In the genomic region with DNA sequence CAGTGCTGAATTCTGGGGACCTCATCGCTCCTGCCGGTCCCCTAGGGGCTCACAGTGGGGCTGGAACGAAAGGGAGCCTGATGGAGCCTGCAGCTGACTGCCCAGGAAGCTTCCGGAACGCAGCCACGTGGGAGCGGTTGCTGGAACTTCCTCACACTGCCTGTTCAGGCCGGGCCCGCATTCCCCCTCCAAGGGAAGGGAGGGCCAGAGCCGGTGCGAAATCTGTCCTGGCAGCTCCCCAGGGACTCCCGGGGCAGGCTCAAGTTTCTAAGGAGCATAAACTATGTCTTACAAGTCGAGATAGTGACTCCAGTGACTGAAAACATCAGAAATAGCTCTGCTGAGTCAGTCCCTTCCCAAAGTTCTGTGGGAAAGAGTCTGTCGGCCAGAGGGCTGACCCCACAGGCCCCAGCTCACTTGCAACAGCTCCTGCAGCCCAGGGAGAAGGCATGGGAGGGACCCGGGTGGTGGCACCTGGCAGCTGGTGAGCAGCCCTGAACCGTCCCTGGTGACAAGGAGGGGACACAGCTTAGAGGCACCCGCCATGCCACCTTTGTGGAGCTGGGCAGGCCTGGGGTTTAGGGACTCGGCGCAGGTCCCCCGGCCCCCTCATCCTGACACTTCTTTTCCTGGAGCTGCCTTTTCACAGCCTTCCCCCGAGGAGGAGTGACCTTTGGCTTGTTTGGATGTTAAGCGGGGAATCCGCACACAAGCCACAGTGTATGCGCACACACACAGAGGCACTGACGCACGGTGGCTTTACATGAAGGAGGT, we compare ENCODE assay signal across 1 cellular context.
TF ChIP-seq lines count a peak whose summit lies in the region.

No MANE protein-coding gene starts in this region.

TF ChIP-seq in HepG2, 621 proteins besides CTCF, POLR2A, EP300 and RAD21 (continued from another document and continues in another):
- TF ChIP-seq ZNF609 (CRISPR knock-in tag; IDR thresholded peaks at IDR 0.05; ENCODE audit: borderline replicate concordance) (peak; percentile 55; the same call in 1 of the 2 replicates), NCOR1 (IDR thresholded peaks at IDR 0.05; ENCODE audit: borderline replicate concordance, low read length) (peak; percentile 53; the same call in 1 of the 2 replicates), ZNF234 (CRISPR knock-in tag; conservative IDR thresholded peaks at IDR 0.05) (no peak), ZNF616 (CRISPR knock-in tag; IDR thresholded peaks at IDR 0.05; ENCODE audit: low read depth) (no peak), PRMT3 (CRISPR knock-in tag; IDR thresholded peaks at IDR 0.05; ENCODE audit: borderline replicate concordance, low read depth) (no peak), PATZ1 (CRISPR knock-in tag; IDR thresholded peaks at IDR 0.05) (peak; percentile 83), HOXA5 (CRISPR knock-in tag; IDR thresholded peaks at IDR 0.05) (no peak), ZNF276 (CRISPR knock-in tag; IDR thresholded peaks at IDR 0.05; ENCODE audit: low read depth) (no peak), HBP1 (CRISPR knock-in tag; IDR thresholded peaks at IDR 0.05; ENCODE audit: low read depth) (no peak), ZNF121 (CRISPR knock-in tag; IDR thresholded peaks at IDR 0.05) (peak; percentile 71; the same call in 1 of the 2 replicates), NR2F6 (IDR thresholded peaks at IDR 0.05) (peak; percentile 66), NR2F6 (CRISPR knock-in tag; IDR thresholded peaks at IDR 0.05) (peak; percentile 85), AGO2 (optimal IDR thresholded peaks at IDR 0.05; ENCODE audit: low read depth, low read length) (peak; percentile 26), ZIK1 (CRISPR knock-in tag; IDR thresholded peaks at IDR 0.05; ENCODE audit: borderline replicate concordance, low read depth) (no peak; the same call in 1 of the 2 replicates), BCL6 (CRISPR knock-in tag; IDR thresholded peaks at IDR 0.05) (peak; percentile 56), NCOA2 (CRISPR knock-in tag; IDR thresholded peaks at IDR 0.05) (peak; percentile 35; the same call in 1 of the 2 replicates), ZNF350 (CRISPR knock-in tag; IDR thresholded peaks at IDR 0.05; ENCODE audit: borderline replicate concordance, low read depth) (peak; percentile 42; the same call in 1 of the 2 replicates), MTF1 (CRISPR knock-in tag; IDR thresholded peaks at IDR 0.05) (no peak), ZNF263 (CRISPR knock-in tag; IDR thresholded peaks at IDR 0.05) (peak; percentile 77), PHF20 (CRISPR knock-in tag; IDR thresholded peaks at IDR 0.05) (no peak), ZNF343 (CRISPR knock-in tag; IDR thresholded peaks at IDR 0.05) (no peak), SP2 (CRISPR knock-in tag; IDR thresholded peaks at IDR 0.05) (no peak), PHF5A (CRISPR knock-in tag; IDR thresholded peaks at IDR 0.05; ENCODE audit: low read depth, unreplicated experiment) (no peak), HOXA7 (CRISPR knock-in tag; IDR thresholded peaks at IDR 0.05) (no peak), ZNF510 (CRISPR knock-in tag; IDR thresholded peaks at IDR 0.05; ENCODE audit: low read depth) (no peak)
- TF ChIP-seq, protein P1, sequence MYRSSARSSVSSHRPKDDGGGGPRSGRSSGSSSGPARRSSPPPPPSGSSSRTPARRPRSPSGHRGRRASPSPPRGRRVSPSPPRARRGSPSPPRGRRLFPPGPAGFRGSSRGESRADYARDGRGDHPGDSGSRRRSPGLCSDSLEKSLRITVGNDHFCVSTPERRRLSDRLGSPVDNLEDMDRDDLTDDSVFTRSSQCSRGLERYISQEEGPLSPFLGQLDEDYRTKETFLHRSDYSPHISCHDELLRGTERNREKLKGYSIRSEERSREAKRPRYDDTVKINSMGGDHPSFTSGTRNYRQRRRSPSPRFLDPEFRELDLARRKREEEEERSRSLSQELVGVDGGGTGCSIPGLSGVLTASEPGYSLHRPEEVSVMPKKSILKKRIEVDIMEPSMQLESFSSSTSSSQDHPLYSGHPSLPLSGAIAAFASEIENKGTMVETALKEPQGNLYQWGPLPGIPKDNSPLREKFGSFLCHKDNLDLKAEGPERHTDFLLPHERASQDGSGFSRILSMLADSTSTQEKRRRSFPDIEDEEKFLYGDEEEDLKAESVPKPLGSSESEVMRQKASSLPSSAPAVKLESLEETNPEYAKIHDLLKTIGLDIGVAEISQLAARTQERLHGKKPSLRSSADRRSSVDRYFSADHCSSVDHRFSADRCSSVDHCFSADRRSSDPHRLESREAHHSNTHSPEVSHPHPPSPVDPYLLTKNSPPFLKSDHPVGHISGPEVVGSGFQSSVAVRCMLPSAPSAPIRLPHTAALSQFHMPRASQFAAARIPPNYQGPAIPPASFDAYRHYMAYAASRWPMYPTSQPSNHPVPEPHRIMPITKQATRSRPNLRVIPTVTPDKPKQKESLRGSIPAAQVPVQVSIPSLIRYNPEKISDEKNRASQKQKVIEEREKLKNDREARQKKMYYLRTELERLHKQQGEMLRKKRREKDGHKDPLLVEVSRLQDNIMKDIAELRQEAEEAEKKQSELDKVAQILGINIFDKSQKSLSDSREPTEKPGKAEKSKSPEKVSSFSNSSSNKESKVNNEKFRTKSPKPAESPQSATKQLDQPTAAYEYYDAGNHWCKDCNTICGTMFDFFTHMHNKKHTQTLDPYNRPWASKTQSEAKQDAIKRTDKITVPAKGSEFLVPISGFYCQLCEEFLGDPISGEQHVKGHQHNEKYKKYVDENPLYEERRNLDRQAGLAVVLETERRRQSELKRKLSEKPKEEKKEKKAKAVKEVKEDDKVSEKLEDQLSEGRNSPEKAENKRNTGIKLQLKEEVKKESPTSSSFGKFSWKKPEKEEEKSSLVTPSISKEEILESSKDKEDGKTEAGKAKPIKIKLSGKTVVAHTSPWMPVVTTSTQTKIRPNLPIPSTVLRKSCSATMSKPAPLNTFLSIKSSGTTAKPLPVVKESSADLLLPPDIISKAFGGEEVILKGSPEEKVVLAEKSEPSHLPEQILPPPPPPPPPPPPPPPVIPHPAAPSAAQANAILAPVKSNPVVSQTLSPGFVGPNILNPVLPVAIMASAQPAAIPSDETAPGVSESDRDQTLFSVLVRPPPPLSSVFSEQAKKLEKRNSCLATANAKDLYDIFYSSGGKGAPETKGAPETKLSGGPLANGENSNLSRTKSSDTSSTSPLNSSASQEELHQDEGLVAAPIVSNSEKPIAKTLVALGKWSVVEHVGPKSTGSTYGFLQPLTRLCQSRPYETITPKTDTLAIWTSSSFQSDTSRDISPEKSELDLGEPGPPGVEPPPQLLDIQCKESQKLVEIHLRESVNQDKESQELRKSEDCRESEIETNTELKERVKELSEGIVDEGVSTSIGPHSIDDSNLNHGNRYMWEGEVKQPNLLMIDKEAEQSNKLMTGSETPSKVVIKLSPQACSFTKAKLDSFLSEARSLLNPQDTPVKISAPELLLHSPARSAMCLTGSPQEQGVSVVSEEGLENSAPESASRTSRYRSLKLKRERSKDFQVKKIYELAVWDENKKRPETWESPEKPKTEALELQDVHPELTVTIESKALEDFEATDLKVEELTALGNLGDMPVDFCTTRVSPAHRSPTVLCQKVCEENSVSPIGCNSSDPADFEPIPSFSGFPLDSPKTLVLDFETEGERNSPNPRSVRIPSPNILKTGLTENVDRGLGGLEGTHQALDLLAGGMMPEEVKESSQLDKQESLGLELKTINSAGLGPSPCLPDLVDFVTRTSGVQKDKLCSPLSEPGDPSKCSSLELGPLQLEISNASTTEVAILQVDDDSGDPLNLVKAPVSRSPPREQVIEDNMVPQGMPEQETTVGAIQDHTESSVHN (CRISPR knock-in tag; IDR thresholded peaks at IDR 0.05), result no peak
- TF ChIP-seq, protein P2, sequence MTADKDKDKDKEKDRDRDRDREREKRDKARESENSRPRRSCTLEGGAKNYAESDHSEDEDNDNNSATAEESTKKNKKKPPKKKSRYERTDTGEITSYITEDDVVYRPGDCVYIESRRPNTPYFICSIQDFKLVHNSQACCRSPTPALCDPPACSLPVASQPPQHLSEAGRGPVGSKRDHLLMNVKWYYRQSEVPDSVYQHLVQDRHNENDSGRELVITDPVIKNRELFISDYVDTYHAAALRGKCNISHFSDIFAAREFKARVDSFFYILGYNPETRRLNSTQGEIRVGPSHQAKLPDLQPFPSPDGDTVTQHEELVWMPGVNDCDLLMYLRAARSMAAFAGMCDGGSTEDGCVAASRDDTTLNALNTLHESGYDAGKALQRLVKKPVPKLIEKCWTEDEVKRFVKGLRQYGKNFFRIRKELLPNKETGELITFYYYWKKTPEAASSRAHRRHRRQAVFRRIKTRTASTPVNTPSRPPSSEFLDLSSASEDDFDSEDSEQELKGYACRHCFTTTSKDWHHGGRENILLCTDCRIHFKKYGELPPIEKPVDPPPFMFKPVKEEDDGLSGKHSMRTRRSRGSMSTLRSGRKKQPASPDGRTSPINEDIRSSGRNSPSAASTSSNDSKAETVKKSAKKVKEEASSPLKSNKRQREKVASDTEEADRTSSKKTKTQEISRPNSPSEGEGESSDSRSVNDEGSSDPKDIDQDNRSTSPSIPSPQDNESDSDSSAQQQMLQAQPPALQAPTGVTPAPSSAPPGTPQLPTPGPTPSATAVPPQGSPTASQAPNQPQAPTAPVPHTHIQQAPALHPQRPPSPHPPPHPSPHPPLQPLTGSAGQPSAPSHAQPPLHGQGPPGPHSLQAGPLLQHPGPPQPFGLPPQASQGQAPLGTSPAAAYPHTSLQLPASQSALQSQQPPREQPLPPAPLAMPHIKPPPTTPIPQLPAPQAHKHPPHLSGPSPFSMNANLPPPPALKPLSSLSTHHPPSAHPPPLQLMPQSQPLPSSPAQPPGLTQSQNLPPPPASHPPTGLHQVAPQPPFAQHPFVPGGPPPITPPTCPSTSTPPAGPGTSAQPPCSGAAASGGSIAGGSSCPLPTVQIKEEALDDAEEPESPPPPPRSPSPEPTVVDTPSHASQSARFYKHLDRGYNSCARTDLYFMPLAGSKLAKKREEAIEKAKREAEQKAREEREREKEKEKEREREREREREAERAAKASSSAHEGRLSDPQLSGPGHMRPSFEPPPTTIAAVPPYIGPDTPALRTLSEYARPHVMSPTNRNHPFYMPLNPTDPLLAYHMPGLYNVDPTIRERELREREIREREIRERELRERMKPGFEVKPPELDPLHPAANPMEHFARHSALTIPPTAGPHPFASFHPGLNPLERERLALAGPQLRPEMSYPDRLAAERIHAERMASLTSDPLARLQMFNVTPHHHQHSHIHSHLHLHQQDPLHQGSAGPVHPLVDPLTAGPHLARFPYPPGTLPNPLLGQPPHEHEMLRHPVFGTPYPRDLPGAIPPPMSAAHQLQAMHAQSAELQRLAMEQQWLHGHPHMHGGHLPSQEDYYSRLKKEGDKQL (CRISPR knock-in tag; IDR thresholded peaks at IDR 0.05; ENCODE audit: low read depth), result no peak
